ENCODE assay signal across 9 cellular contexts in the genomic region with DNA sequence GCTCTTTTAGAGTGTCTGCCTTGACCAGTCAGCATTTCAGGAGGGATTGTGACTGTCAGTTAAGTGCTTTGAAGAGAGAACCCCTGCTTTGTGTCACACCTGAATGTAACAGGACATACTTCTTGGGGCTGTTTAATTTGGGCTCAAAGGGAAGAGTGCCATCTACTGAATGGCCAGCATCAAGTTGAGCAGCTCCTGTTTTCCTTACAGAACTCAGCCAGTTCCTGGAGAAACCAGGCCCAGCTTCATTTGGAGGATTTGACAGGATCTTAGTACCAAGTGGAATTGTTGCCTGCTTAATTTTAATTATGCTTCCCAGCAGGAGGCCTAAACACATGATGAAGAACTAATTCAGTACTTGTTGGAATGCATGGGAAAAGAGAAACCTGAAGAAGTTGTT. TPM values are rescaled to one million over a fixed set of nuclear protein-coding genes. Genes with fewer than 3 reads are reported as not detected.
DNase-seq lines count a peak whose midpoint lies in the region; ATAC-seq and TF ChIP-seq lines count a peak whose summit lies in the region.
"Had no signal": no experiment of that assay in that cellular context is flagged by ENCODE, and none has a peak within 500 bp of the region (broad histone marks: within the 10 kb centered on the region; RNA-seq: fewer than 3 reads in every experiment).

No MANE protein-coding gene starts in this region.

- intact Hi-C loops in right cardiac atrium (cut with DNase I): loop anchor here in 2 of 4 donors (10.0 kb wide), 2 partner anchors 49 to 59 kb away; no protein-coding TSS in a partner anchor
- intact Hi-C loops in testis (cut with DNase I; ENCODE audit: low total_unique reads): no loop called here

- no peak for TF ChIP-seq POLR2A in testis (IDR thresholded peaks at IDR 0.05)

- H3K4me3 ChIP-seq in right cardiac atrium (ENCODE audit: low read length) (no peak overlapping the region), testis (no peak overlapping the region)

- H3K27ac Mint-ChIP-seq in activated T-cell treated with anti-CD3 and anti-CD28 coated beads, Interleukin-2, amount 50 U/mL, for 24 hours: peak overlapping the region; percentile 81

- H3K9me3 ChIP-seq in right cardiac atrium (ENCODE audit: control insufficient read depth, low read length) (no peaks in the 10 kb centered on the region), testis (no peaks in the 10 kb centered on the region)

- H3K4me1 Mint-ChIP-seq in activated T-cell treated with anti-CD3 and anti-CD28 coated beads, Interleukin-2, amount 50 U/mL, for 24 hours (ENCODE audit: low read depth): peaks cover 89% of the 10 kb centered on the region

- H3K9me3 Mint-ChIP-seq in activated T-cell treated with anti-CD3 and anti-CD28 coated beads, Interleukin-2, amount 50 U/mL, for 24 hours: no peaks in the 10 kb centered on the region

- H3K4me1 ChIP-seq in right cardiac atrium (ENCODE audit: control insufficient read depth, insufficient read depth, low read length) (peaks cover 14% of the 10 kb centered on the region), testis (no peaks in the 10 kb centered on the region)

- no peaks in the 10 kb centered on the region for H3K27me3 Mint-ChIP-seq in activated T-cell treated with anti-CD3 and anti-CD28 coated beads, Interleukin-2, amount 50 U/mL, for 24 hours

- ATAC-seq in right cardiac atrium (peak; percentile 50 to 55), HG03439 (IDR thresholded peaks at IDR 0.05; ENCODE audit: unreplicated experiment) (no peak), GM18873 (IDR thresholded peaks at IDR 0.05; ENCODE audit: low FRiP score, unreplicated experiment) (no peak)

- peaks cover 2% of the 10 kb centered on the region for H3K36me3 Mint-ChIP-seq in activated T-cell treated with anti-CD3 and anti-CD28 coated beads, Interleukin-2, amount 50 U/mL, for 24 hours (ENCODE audit: low read depth)

- peak; percentile 59 for TF ChIP-seq CTCF in VCaP (conservative IDR thresholded peaks at IDR 0.05)
- TF ChIP-seq CTCF in testis (IDR thresholded peaks at IDR 0.05): no peak

- H3K4me3 Mint-ChIP-seq in activated T-cell treated with anti-CD3 and anti-CD28 coated beads, Interleukin-2, amount 50 U/mL, for 24 hours: peak overlapping the region; percentile 15

- H3K36me3 ChIP-seq in testis (ENCODE audit: low read depth, missing control alignments): no peaks in the 10 kb centered on the region

- H3K27ac ChIP-seq in VCaP (no peak overlapping the region), right cardiac atrium (ENCODE audit: low read length) (no peak overlapping the region), testis (no peak overlapping the region)

- no peak for DNase-seq in activated T-cell treated with anti-CD3 and anti-CD28 coated beads, Interleukin-2, amount 50 U/mL, for 24 hours
- DNase-seq in activated T-cell treated with anti-CD3 and anti-CD28 coated beads, Interleukin-2, amount 50 U/mL, for 48 hours: no peak
- DNase-seq in right cardiac atrium (no peak), testis (peak; percentile 18), HuH-7.5 (ENCODE audit: low spot score) (no peak)
- DNase-seq: NCI-H2029 had no signal

- no peaks in the 10 kb centered on the region for H3K27me3 ChIP-seq in right cardiac atrium (ENCODE audit: control insufficient read depth, insufficient read depth)
- no peaks in the 10 kb centered on the region for H3K27me3 ChIP-seq in testis

RNA-seq across cellular contexts. Expression of gene ADD3, which starts 8.3 kb away (rescaled TPM):
- total RNA-seq in right cardiac atrium (100 to 1,000 TPM; 113 to 146 (median 124) TPM), testis (100 to 1,000 TPM; 240 to 394 TPM)
- polyA plus RNA-seq in right cardiac atrium (47.4 TPM), testis (ENCODE audit: insufficient read depth, low read depth, low replicate concordance) (155 TPM)

Comparison
In these comparisons a context has a peak if more than half of its experiments do, and no peak if none do; other contexts are left out.
1. ATAC-seq: peak in right cardiac atrium (2 of 2); none in HG03439 (single experiment) and GM18873 (single experiment).